Comparison of ENCODE assay signal across 12 cellular contexts in the genomic region with DNA sequence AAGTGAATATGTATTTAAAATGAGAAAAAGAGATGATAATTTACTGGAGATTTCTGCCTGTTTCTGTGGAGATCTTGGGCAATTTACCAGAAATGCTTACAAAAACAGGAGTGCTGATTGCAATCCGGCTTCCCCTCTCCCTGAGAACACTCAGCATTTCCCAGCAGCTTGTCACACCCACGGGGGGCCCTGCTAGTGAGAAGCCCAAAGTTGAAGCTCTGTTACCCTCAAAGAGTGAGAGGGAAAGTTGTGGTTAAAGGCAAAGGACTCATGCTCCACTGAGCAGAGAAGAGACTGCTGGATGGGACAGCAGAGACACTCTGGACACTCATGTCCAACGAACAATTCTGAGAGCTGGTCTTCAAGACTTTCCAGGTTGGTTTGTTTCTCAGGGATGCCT. TPM values are rescaled to one million over a fixed set of nuclear protein-coding genes. Genes with fewer than 3 reads are reported as not detected.
DNase-seq lines count a peak whose midpoint lies in the region; ATAC-seq and TF ChIP-seq lines count a peak whose summit lies in the region.
"Had no signal": no experiment of that assay in that cellular context is flagged by ENCODE, and none has a peak within 500 bp of the region (broad histone marks: within the 10 kb centered on the region; RNA-seq: fewer than 3 reads in every experiment).

No MANE protein-coding gene starts in this region.

- H3K27ac ChIP-seq in right atrium auricular region (no peak overlapping the region), vagina (no peak overlapping the region)
- H3K27ac ChIP-seq: SJCRH30 had no signal

- H3K27me3 ChIP-seq in right atrium auricular region: peaks cover 0 to 7% of the 10 kb centered on the region in 2 donors
- no peaks in the 10 kb centered on the region for H3K27me3 ChIP-seq in vagina
- H3K27me3 ChIP-seq: SJCRH30 had no signal

- intact Hi-C loops in vagina (cut with DNase I): no loop called here

- CTCF ChIA-PET in T-cell (lab: Charles Lee): interaction anchor here in 1 of 2 donors (0.5 kb wide), 1 partner anchor 15 kb away, joined by 4 read pairs; no protein-coding TSS in a partner anchor

- H3K9me3 Mint-ChIP-seq in T-cell: no peaks in the 10 kb centered on the region

- H3K4me1 ChIP-seq in right atrium auricular region: peaks cover 0 to 17% of the 10 kb centered on the region in 2 donors
- H3K4me1 ChIP-seq in vagina: peaks cover 30% of the 10 kb centered on the region
- H3K4me1 ChIP-seq: SJCRH30 had no signal

- no peak for TF ChIP-seq POLR2A in vagina (IDR thresholded peaks at IDR 0.05)

- H3K4me1 Mint-ChIP-seq in T-cell: peaks cover 52 to 83% (median 59%) of the 10 kb centered on the region in 3 donors

- H3K36me3 ChIP-seq in right atrium auricular region: no peaks in the 10 kb centered on the region
- H3K36me3 ChIP-seq in vagina: no peaks in the 10 kb centered on the region
- H3K36me3 ChIP-seq: SJCRH30 had no signal

- H3K9me3 ChIP-seq in right atrium auricular region: no peaks in the 10 kb centered on the region
- no peaks in the 10 kb centered on the region for H3K9me3 ChIP-seq in vagina
- H3K9me3 ChIP-seq: SJCRH30 had no signal

- no peaks in the 10 kb centered on the region for H3K36me3 Mint-ChIP-seq in T-cell

- H3K4me3 ChIP-seq in right atrium auricular region (no peak overlapping the region), vagina (no peak overlapping the region)
- H3K4me3 ChIP-seq: SJCRH30 had no signal

- DNase-seq in NK-92 treated with Interleukin-12 subunit alpha and Interleukin-12 subunit beta, amount 100 ng/mL, for 24 hours (lab: John Stamatoyannopoulos, UW): peak; percentile 37
- DNase-seq in NK-92 (lab: John Stamatoyannopoulos, UW; ENCODE audit: unreplicated experiment) (no peak), T-cell (no peak), fibroblast of peridontal ligament (ENCODE audit: extremely low read depth) (peak; percentile 48), right atrium auricular region (ENCODE audit: low spot score) (no peak), vagina (ENCODE audit: extremely low spot score in 2 of 2) (no peak)
- peak; percentile 33 to 50 (median 37) for DNase-seq in stimulated activated CD4-positive, alpha-beta T cell treated with anti-CD3 and anti-CD28 coated beads, TNF-alpha, amount 100 ng/mL, for 48 hours (ENCODE audit: low read depth in 3 of 3)
- DNase-seq: 8988T, activated gamma-delta T cell, NCI-H1436, SJCRH30 had no signal

- peak overlapping the region; percentile 35 to 66 for H3K27ac Mint-ChIP-seq in T-cell

- no peak for TF ChIP-seq CTCF in right atrium auricular region (IDR thresholded peaks at IDR 0.05)
- no peak for TF ChIP-seq CTCF in vagina (IDR thresholded peaks at IDR 0.05)

- ATAC-seq in T-cell (replicated peaks in 1 of 4): no peak
- ATAC-seq in HG03280 (IDR thresholded peaks at IDR 0.05; ENCODE audit: unreplicated experiment): no peak

- no peaks in the 10 kb centered on the region for H3K27me3 Mint-ChIP-seq in T-cell

- no peak overlapping the region for H3K4me3 Mint-ChIP-seq in T-cell

- POLR2A ChIA-PET in T-cell (lab: Charles Lee): no interaction called here

RNA-seq across cellular contexts. Expression of gene MCTP2, which starts 2.9 kb away (rescaled TPM):
- 10 to 100 TPM; 16.0 to 31.3 (median 22.4) TPM for total RNA-seq in T-cell
- 1 to 10 TPM; 2.0 to 5.6 TPM for total RNA-seq in right atrium auricular region
- 21.1 TPM for total RNA-seq in vagina

Comparison
In these comparisons a context has a peak if more than half of its experiments do, and no peak if none do; other contexts are left out.
1. DNase-seq: peak in NK-92 treated with Interleukin-12 subunit alpha and Interleukin-12 subunit beta, amount 100 ng/mL, for 24 hours (single experiment), fibroblast of peridontal ligament (single experiment) and stimulated activated CD4-positive, alpha-beta T cell treated with anti-CD3 and anti-CD28 coated beads, TNF-alpha, amount 100 ng/mL, for 48 hours (3 of 3); none in NK-92 (single experiment), T-cell (0 of 34), right atrium auricular region (single experiment) and vagina (0 of 2).